ENCODE assay signal across 8 cellular contexts in the genomic region with DNA sequence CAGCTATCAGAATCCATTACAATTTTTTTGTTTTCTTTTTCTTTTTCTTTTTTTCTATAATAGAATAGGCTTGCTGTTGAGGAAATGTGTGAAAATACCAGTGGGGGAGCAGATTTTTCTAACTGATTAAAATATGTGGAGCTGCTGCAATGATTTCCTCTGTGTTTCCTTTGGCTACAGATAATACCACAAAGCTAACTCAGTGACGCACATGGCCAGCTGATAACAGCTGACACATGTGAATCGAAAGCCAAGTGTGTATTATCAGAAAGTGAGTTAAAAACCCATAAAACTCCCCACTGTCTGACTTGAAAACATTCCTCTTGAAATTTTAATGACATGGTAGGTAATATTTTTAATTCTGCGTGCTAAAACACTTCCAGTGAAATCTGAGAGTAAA.
DNase-seq lines count a peak whose midpoint lies in the region; ATAC-seq and TF ChIP-seq lines count a peak whose summit lies in the region.

No MANE protein-coding gene starts in this region.

- CTCF ChIA-PET in CD8-positive, alpha-beta memory T cell (lab: Charles Lee) = interaction anchor here (1.0 to 1.3 kb wide), 2 partner anchors 33 to 341 kb away, joined by 3 read pairs; no protein-coding TSS in a partner anchor
- CTCF ChIA-PET in Caco-2 (lab: Charles Lee) = no interaction called here

- H3K4me1 Mint-ChIP-seq in CD8-positive, alpha-beta memory T cell = peaks cover 9 to 24% (median 21%) of the 10 kb centered on the region in 3 donors
- peaks cover 57% of the 10 kb centered on the region for H3K4me1 Mint-ChIP-seq in T-helper 2 cell treated with Interferon-gamma antibody and Interleukin-4, amounts not matched to agents 5 μg/mL and 100 μg/mL, for 36 hours (ENCODE audit: low read depth)
- H3K4me1 Mint-ChIP-seq in Caco-2 (ENCODE audit: low read depth, unreplicated experiment) = no peaks in the 10 kb centered on the region

- POLR2A ChIA-PET in CD8-positive, alpha-beta memory T cell (lab: Charles Lee) = no interaction called here
- POLR2A ChIA-PET in Caco-2 (lab: Charles Lee) = no interaction called here

- DNase-seq in CD8-positive, alpha-beta memory T cell = peak; percentile 7 to 65 (median 21)
- DNase-seq in T-helper 2 cell treated with Interferon-gamma antibody and Interleukin-4, amounts not matched to agents 5 μg/mL and 100 μg/mL, for 36 hours (ENCODE audit: low spot score) = peak; percentile 78
- DNase-seq in glomerular endothelial cell (ENCODE audit: extremely low read depth, low read depth, low spot score) (peak; percentile 77), posterior cingulate gyrus (no peak), SK-N-DZ (ENCODE audit: low spot score) (no peak), Caco-2 (no peak)

- H3K27ac Mint-ChIP-seq in CD8-positive, alpha-beta memory T cell = peak overlapping the region in 5 of 8 donors; percentile 13 to 73 (median 48)
- H3K27ac Mint-ChIP-seq in T-helper 2 cell treated with Interferon-gamma antibody and Interleukin-4, amounts not matched to agents 5 μg/mL and 100 μg/mL, for 36 hours = peak overlapping the region; percentile 90
- no peak overlapping the region for H3K27ac Mint-ChIP-seq in Caco-2 (ENCODE audit: unreplicated experiment)

- H3K36me3 ChIP-seq in CD8-positive, alpha-beta memory T cell (ENCODE audit: insufficient read depth, low read length) = no peaks in the 10 kb centered on the region
- no peaks in the 10 kb centered on the region for H3K36me3 ChIP-seq in Caco-2 (ENCODE audit: control insufficient read depth, insufficient read depth, low read length)

- no peaks in the 10 kb centered on the region for H3K9me3 ChIP-seq in CD8-positive, alpha-beta memory T cell (ENCODE audit: low read length)
- no peaks in the 10 kb centered on the region for H3K9me3 ChIP-seq in Caco-2

- peaks cover 0 to 6% of the 10 kb centered on the region in 2 donors for H3K27me3 Mint-ChIP-seq in CD8-positive, alpha-beta memory T cell
- no peaks in the 10 kb centered on the region for H3K27me3 Mint-ChIP-seq in T-helper 2 cell treated with Interferon-gamma antibody and Interleukin-4, amounts not matched to agents 5 μg/mL and 100 μg/mL, for 36 hours (ENCODE audit: low read depth)
- H3K27me3 Mint-ChIP-seq in Caco-2 (ENCODE audit: insufficient read depth, unreplicated experiment) = peaks cover 17% of the 10 kb centered on the region

- no peaks in the 10 kb centered on the region for H3K4me1 ChIP-seq in CD8-positive, alpha-beta memory T cell (ENCODE audit: insufficient read depth, low read length)
- H3K4me1 ChIP-seq in Caco-2 = no peaks in the 10 kb centered on the region

- intact Hi-C loops in posterior cingulate gyrus (cut with DNase I) = no loop called here
- intact Hi-C loops in Caco-2 (cut with micrococcal nuclease; ENCODE audit: unreplicated experiment) = no loop called here

- TF ChIP-seq CTCF in Caco-2 (IDR thresholded peaks at IDR 0.05; ENCODE audit: insufficient read depth in 1 of 2, low read depth in 1 of 2, low read length in 1 of 2, severe bottlenecking in 1 of 2, unreplicated experiment in 1 of 2) = no peak

- ATAC-seq in GM21723 (IDR thresholded peaks at IDR 0.05; ENCODE audit: unreplicated experiment) (peak; percentile 69), HG02973 (IDR thresholded peaks at IDR 0.05; ENCODE audit: unreplicated experiment) (no peak)

- H3K4me3 ChIP-seq in CD8-positive, alpha-beta memory T cell (ENCODE audit: low read length) = no peak overlapping the region
- no peak overlapping the region for H3K4me3 ChIP-seq in Caco-2 (ENCODE audit: low read depth, low read length)

- no peaks in the 10 kb centered on the region for H3K27me3 ChIP-seq in CD8-positive, alpha-beta memory T cell (ENCODE audit: insufficient read depth, low read length, poor library complexity, severe bottlenecking)
- H3K27me3 ChIP-seq in Caco-2 (replicated peaks; ENCODE audit: control insufficient read depth, insufficient read depth, low read length) = no peaks in the 10 kb centered on the region

- peak overlapping the region in 3 of 7 donors; percentile 30 to 44 (median 36) for H3K4me3 Mint-ChIP-seq in CD8-positive, alpha-beta memory T cell
- H3K4me3 Mint-ChIP-seq in T-helper 2 cell treated with Interferon-gamma antibody and Interleukin-4, amounts not matched to agents 5 μg/mL and 100 μg/mL, for 36 hours = peak overlapping the region; percentile 68
- no peak overlapping the region for H3K4me3 Mint-ChIP-seq in Caco-2 (ENCODE audit: unreplicated experiment)

- no peak overlapping the region for H3K27ac ChIP-seq in CD8-positive, alpha-beta memory T cell (ENCODE audit: low read depth, low read length)

- H3K36me3 Mint-ChIP-seq in CD8-positive, alpha-beta memory T cell = no peaks in the 10 kb centered on the region
- peaks cover 64% of the 10 kb centered on the region for H3K36me3 Mint-ChIP-seq in T-helper 2 cell treated with Interferon-gamma antibody and Interleukin-4, amounts not matched to agents 5 μg/mL and 100 μg/mL, for 36 hours (ENCODE audit: low read depth)
- H3K36me3 Mint-ChIP-seq in Caco-2 (ENCODE audit: insufficient read depth, unreplicated experiment) = no peaks in the 10 kb centered on the region

- BruUV-seq in Caco-2 (replicated peaks; lab: Mats Ljungman, UMichigan) = no TSS peak

- peaks cover 0 to 2% (median 0%) of the 10 kb centered on the region in 5 donors for H3K9me3 Mint-ChIP-seq in CD8-positive, alpha-beta memory T cell
- H3K9me3 Mint-ChIP-seq in T-helper 2 cell treated with Interferon-gamma antibody and Interleukin-4, amounts not matched to agents 5 μg/mL and 100 μg/mL, for 36 hours = peaks cover 32% of the 10 kb centered on the region
- H3K9me3 Mint-ChIP-seq in Caco-2 (ENCODE audit: unreplicated experiment) = no peaks in the 10 kb centered on the region

Comparison
In these comparisons a context has a peak if more than half of its experiments do, and no peak if none do; other contexts are left out.
1. DNase-seq: peak in CD8-positive, alpha-beta memory T cell (5 of 5), T-helper 2 cell treated with Interferon-gamma antibody and Interleukin-4, amounts not matched to agents 5 μg/mL and 100 μg/mL, for 36 hours (single experiment) and glomerular endothelial cell (single experiment); none in posterior cingulate gyrus (0 of 10), SK-N-DZ (single experiment) and Caco-2 (0 of 2).